In the genomic region with DNA sequence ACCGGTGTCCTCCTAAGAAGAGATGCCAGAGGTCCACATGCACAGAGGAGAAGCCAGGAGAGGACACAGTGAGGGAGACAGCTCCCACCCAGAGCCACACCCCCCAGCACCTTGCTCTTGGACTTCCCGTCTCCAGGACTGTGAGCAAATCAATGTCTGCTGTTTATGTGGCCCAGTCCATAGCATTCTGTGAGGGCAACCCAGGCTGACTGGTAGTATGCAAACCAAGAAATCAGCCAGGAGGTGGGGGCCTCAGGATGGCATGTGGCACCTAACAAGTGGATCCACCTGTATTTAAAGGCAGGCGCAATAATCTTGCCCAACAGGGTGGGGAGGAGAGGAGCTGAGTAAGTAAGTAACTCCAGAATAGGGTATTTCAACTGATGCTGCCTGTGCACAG, we compare ENCODE assay signal across 23 cellular contexts.
"Had no signal": no experiment of that assay in that cellular context is flagged by ENCODE, and none has a peak within 500 bp of the region (broad histone marks: within the 10 kb centered on the region; RNA-seq: fewer than 3 reads in every experiment).

No MANE protein-coding gene starts in this region.

- H3K4me3 Mint-ChIP-seq: central memory CD8-positive, alpha-beta T cell; dendritic cell treated with granulocyte-macrophage colony-stimulating factor and Interleukin-4, amounts not matched to agents 40 ng/mL and 50 ng/mL, for 4 days; natural killer cell; neural crest cell; stimulated activated memory B cell treated with anti-CD40 and anti-IgM and Interleukin-4, amounts not matched to agents 10 μg/mL and 1 μg/mL and 100 μg/mL, for 72 hours had no signal

- H3K27ac ChIP-seq: colonic mucosa, esophagus squamous epithelium, heart right ventricle, lower lobe of right lung, psoas muscle, skin epidermis, spleen had no signal

- H3K36me3 Mint-ChIP-seq: natural killer cell; stimulated activated memory B cell treated with anti-CD40 and anti-IgM and Interleukin-4, amounts not matched to agents 10 μg/mL and 1 μg/mL and 100 μg/mL, for 72 hours had no signal

- H3K4me1 Mint-ChIP-seq: natural killer cell; neural crest cell; stimulated activated memory B cell treated with anti-CD40 and anti-IgM and Interleukin-4, amounts not matched to agents 10 μg/mL and 1 μg/mL and 100 μg/mL, for 72 hours had no signal

- H3K27ac Mint-ChIP-seq: dendritic cell treated with granulocyte-macrophage colony-stimulating factor and Interleukin-4, amounts not matched to agents 40 ng/mL and 50 ng/mL, for 4 days; natural killer cell; stimulated activated memory B cell treated with anti-CD40 and anti-IgM and Interleukin-4, amounts not matched to agents 10 μg/mL and 1 μg/mL and 100 μg/mL, for 72 hours had no signal

- ATAC-seq: heart right ventricle; left ventricle myocardium superior; stimulated activated memory B cell treated with anti-CD40 and anti-IgM and Interleukin-4, amounts not matched to agents 10 μg/mL and 1 μg/mL and 100 μg/mL, for 72 hours; stimulated activated naive CD8-positive, alpha-beta T cell treated with anti-CD3 and anti-CD28 coated beads, Interleukin-15, Interleukin-2, amounts not matched to agents 100 U/mL and 50 U/mL, for 24 hours had no signal

- H3K4me1 ChIP-seq: colonic mucosa, esophagus squamous epithelium, heart right ventricle, lower lobe of right lung, psoas muscle, spleen had no signal

- H3K36me3 ChIP-seq: colonic mucosa, esophagus squamous epithelium, heart right ventricle, lower lobe of right lung, spleen had no signal

- H3K27me3 ChIP-seq: colonic mucosa had no signal

- H3K4me3 ChIP-seq: colonic mucosa, esophagus squamous epithelium, heart right ventricle, lower lobe of right lung, psoas muscle, skin epidermis, spleen had no signal

- H3K9me3 Mint-ChIP-seq: central memory CD8-positive, alpha-beta T cell; dendritic cell treated with granulocyte-macrophage colony-stimulating factor and Interleukin-4, amounts not matched to agents 40 ng/mL and 50 ng/mL, for 4 days; natural killer cell had no signal

- H3K9me3 ChIP-seq: colonic mucosa, esophagus squamous epithelium, lower lobe of right lung, psoas muscle had no signal

- DNase-seq: colonic mucosa; effector CD8-positive, alpha-beta T cell; erythroblast; esophagus squamous epithelium; foreskin melanocyte; glutamatergic neuron; heart right ventricle; hippocampal formation; left ventricle myocardium superior; lower lobe of right lung; natural killer cell; posterior cingulate gyrus; psoas muscle; right cardiac atrium; spleen; stimulated activated CD4-positive, alpha-beta T cell treated with anti-CD3 and anti-CD28 coated beads, Interleukin-4, amount 100 ng/mL, for 4 hours; stimulated activated naive CD8-positive, alpha-beta T cell treated with anti-CD3 and anti-CD28 coated beads, Interleukin-15, Interleukin-2, amounts not matched to agents 100 U/mL and 50 U/mL, for 24 hours; trophoblast cell had no signal
